ENCODE assay signal across 8 cellular contexts in the genomic region with DNA sequence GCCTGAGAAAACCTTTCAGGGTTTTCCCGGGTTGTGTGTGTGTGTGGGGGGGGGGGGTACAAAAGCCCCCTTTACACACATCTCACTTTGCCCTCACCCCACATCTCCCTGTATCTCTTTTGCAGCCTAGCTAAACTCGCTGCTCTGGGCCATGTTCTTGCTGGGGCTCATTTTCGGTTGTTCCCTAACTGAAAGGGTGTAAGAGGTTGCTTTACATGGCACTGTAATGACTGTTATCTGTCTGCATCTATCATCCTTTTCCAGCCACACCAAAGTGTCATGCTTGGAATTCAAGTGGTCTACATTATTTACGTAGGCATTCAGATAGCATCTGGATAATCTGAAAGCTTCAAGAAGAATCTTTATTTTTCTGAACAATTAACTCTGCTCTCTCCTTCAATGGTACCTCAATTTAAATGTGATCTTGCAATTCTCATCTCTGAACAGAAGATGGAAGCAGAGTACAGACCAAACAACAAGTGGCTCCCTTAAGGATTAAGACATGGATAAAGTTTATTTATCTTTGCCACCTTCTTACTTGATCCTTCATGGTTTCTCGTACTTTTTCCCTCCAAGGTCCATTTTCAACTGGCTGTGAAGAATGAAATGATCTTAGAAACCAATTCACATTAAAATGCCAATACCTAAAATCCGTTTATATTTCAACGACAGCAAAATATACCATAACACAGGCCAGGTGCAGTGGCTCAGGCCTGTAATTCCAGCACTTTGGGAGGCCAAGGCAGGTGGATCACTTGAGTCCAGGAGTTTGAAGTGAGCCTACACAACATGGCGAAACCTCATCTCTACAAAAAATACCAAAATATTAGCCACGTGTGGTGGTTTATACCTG. TPM values are rescaled to one million over a fixed set of nuclear protein-coding genes. Genes with fewer than 3 reads are reported as not detected.
DNase-seq lines count a peak whose midpoint lies in the region; ATAC-seq and TF ChIP-seq lines count a peak whose summit lies in the region.

No MANE protein-coding gene starts in this region.

- TF ChIP-seq POLR2A in gastroesophageal sphincter (IDR thresholded peaks at IDR 0.05): no peak

- H3K27me3 ChIP-seq in Karpas-422 (ENCODE audit: low read length) (no peaks in the 10 kb centered on the region), gastroesophageal sphincter (peaks cover 14% of the 10 kb centered on the region)

- 31 to 41% methylated on average over 6 to 9 of the region's 9 CpGs for WGBS in gastroesophageal sphincter (ENCODE audit: low coverage in 1 of 2), 2 donors

- no peak for TF ChIP-seq EP300 in gastroesophageal sphincter (IDR thresholded peaks at IDR 0.05)

- no peaks in the 10 kb centered on the region for H3K9me3 ChIP-seq in Karpas-422 (ENCODE audit: low read length)
- no peaks in the 10 kb centered on the region for H3K9me3 ChIP-seq in gastroesophageal sphincter

- no peaks in the 10 kb centered on the region for H3K79me2 ChIP-seq in Karpas-422 (ENCODE audit: low read length)

- no peak overlapping the region for H3K9ac ChIP-seq in Karpas-422 (ENCODE audit: low read length)

- peak; percentile 37 for DNase-seq in AG09309 (ENCODE audit: low read depth)
- DNase-seq in GM13977 (ENCODE audit: low spot score): peak; percentile 40
- peak; percentile 81 for DNase-seq in Karpas-422
- DNase-seq in SW480 (ENCODE audit: low spot score): peak; percentile 62
- DNase-seq in pulmonary artery endothelial cell (ENCODE audit: low read depth, low spot score): peak; percentile 8
- no peak for DNase-seq in stimulated activated CD4-positive, alpha-beta T cell treated with anti-CD3 and anti-CD28 coated beads, Interleukin-4, amount 100 ng/mL, for 4 hours

- no peak overlapping the region for H2AFZ ChIP-seq in Karpas-422 (ENCODE audit: low read length)

- peak; percentile 72 for TF ChIP-seq CTCF in AG09309 (IDR thresholded peaks at IDR 0.05; ENCODE audit: control insufficient read depth, insufficient read depth, low read depth, low read length, missing control alignments)
- TF ChIP-seq CTCF in GM13977 (IDR thresholded peaks at IDR 0.05; ENCODE audit: extremely low read depth, insufficient read depth, missing control alignments): peak; percentile 67
- peak; percentile 48 to 75 (median 68) for TF ChIP-seq CTCF in gastroesophageal sphincter (IDR thresholded peaks at IDR 0.05)

- no peak overlapping the region for H3K4me2 ChIP-seq in Karpas-422 (ENCODE audit: low read depth, low read length, poor library complexity, severe bottlenecking)

- no peak overlapping the region for H3K4me3 ChIP-seq in AG09309 (ENCODE audit: control insufficient read depth, low read depth, low read length)
- H3K4me3 ChIP-seq in Karpas-422 (ENCODE audit: low read length): no peak overlapping the region
- H3K4me3 ChIP-seq in gastroesophageal sphincter: no peak overlapping the region

- no peaks in the 10 kb centered on the region for H4K20me1 ChIP-seq in Karpas-422 (ENCODE audit: insufficient read depth, low read depth, low read length)

- ATAC-seq in gastroesophageal sphincter (no peak), HG02610 (IDR thresholded peaks at IDR 0.05; ENCODE audit: unreplicated experiment) (no peak)

- H3K4me1 ChIP-seq in Karpas-422 (ENCODE audit: low read length) (no peaks in the 10 kb centered on the region), gastroesophageal sphincter (no peaks in the 10 kb centered on the region)

- no peaks in the 10 kb centered on the region for H3K36me3 ChIP-seq in Karpas-422 (ENCODE audit: insufficient read depth, low read length)
- no peaks in the 10 kb centered on the region for H3K36me3 ChIP-seq in gastroesophageal sphincter

- H3K9me2 ChIP-seq in Karpas-422 (replicated peaks; ENCODE audit: insufficient read depth, low read length): no peaks in the 10 kb centered on the region

- H3K27ac ChIP-seq in Karpas-422 (ENCODE audit: low read length) (no peak overlapping the region), gastroesophageal sphincter (no peak overlapping the region)

- in situ Hi-C loops in GM13977 (cut with MboI; ENCODE audit: low pct_unique_long_range_greater_than_20kb, low sequenced_read_pairs, unreplicated experiment): loop anchor here (10.0 to 25.0 kb wide), 2 partner anchors 225 to 483 kb away; no protein-coding TSS in a partner anchor

RNA-seq across cellular contexts. Expression of gene DCLK3, which starts 34.9 kb away (rescaled TPM):
- total RNA-seq in Karpas-422 (2014; rRNA removed; shearing (Covaris generic); ENCODE audit: low replicate concordance): not detected in 2 replicates
- total RNA-seq in gastroesophageal sphincter (under 1 TPM in 2 of 4 donors, not detected in 2; 0.27 to 0.62 TPM), pulmonary artery endothelial cell (not detected in 2 replicates)

Comparison
In these comparisons a context has a peak if more than half of its experiments do, and no peak if none do; other contexts are left out.
1. DNase-seq: peak in AG09309 (single experiment), GM13977 (single experiment), Karpas-422 (single experiment), SW480 (single experiment) and pulmonary artery endothelial cell (single experiment); none in stimulated activated CD4-positive, alpha-beta T cell treated with anti-CD3 and anti-CD28 coated beads, Interleukin-4, amount 100 ng/mL, for 4 hours (0 of 2).
2. Peak in every context shown above with its lines, with median percentiles within 50 percentile points of each other: CTCF ChIP-seq.